28 cellular contexts compared by ENCODE assay signal in genomic region chr3:131018970-131019369, GRCh38.
"Had no signal": no experiment of that assay in that cellular context is flagged by ENCODE, and none has a peak within 500 bp of the region (broad histone marks: within the 10 kb centered on the region; RNA-seq: fewer than 3 reads in every experiment).

No MANE protein-coding gene starts in this region.

- H3K27ac Mint-ChIP-seq: activated CD4-positive, alpha-beta T cell treated with anti-CD3 and anti-CD28 coated beads for 36 hours; activated CD4-positive, alpha-beta T cell treated with anti-CD3 and anti-CD28 coated beads, Interleukin-2, amount 10 ng/mL, durations not matched to agents 7 days and 5 days; activated CD8-positive, alpha-beta T cell treated with anti-CD3 and anti-CD28 coated beads, Interleukin-2, amount 10 ng/mL, durations not matched to agents 7 days and 5 days; activated naive CD4-positive, alpha-beta T cell treated with anti-CD3 and anti-CD28 coated beads for 36 hours; activated naive CD4-positive, alpha-beta T cell treated with anti-CD3 and anti-CD28 coated beads, Interleukin-2, amount 50 U/mL, for 72 hours; activated T-helper 2 cell treated with anti-CD3 and anti-CD28 coated beads, Interferon-gamma antibody, Interleukin-2, Interleukin-4, amounts not matched to agents 10 μg/mL and 5 μg/mL and 100 μg/mL, durations not matched to agents 14 hours and 24 hours and 36 hours; T-helper 1 cell treated with Interleukin-12 subunit alpha and Interleukin-12 subunit beta and Interleukin-4 antibody, amounts not matched to agents 30 μg/mL and 1 μg/mL, for 36 hours; T-helper 2 cell treated with Interferon-gamma antibody and Interleukin-4, amounts not matched to agents 5 μg/mL and 100 μg/mL, for 36 hours; WTC11 had no signal

- H3K4me1 Mint-ChIP-seq: WTC11 had no signal

- H3K27me3 Mint-ChIP-seq: activated CD4-positive, alpha-beta T cell treated with anti-CD3 and anti-CD28 coated beads for 36 hours; activated CD4-positive, alpha-beta T cell treated with anti-CD3 and anti-CD28 coated beads, Interleukin-2, amount 10 ng/mL, durations not matched to agents 7 days and 5 days; activated T-cell treated with anti-CD3 and anti-CD28 coated beads, Interleukin-2, amount 50 U/mL, for 24 hours had no signal

- H3K4me1 ChIP-seq: SJCRH30 had no signal

- H3K4me3 ChIP-seq: adrenal gland, body of pancreas, breast epithelium, SJCRH30 had no signal

- H3K9ac ChIP-seq: SK-N-SH had no signal

- H3K27ac ChIP-seq: adrenal gland, body of pancreas, breast epithelium, SJCRH30 had no signal

- DNase-seq: activated CD4-positive, alpha-beta T cell treated with anti-CD3 and anti-CD28 coated beads for 36 hours; activated CD4-positive, alpha-beta T cell treated with anti-CD3 and anti-CD28 coated beads, Interleukin-2, amount 10 ng/mL, durations not matched to agents 7 days and 5 days; activated CD4-positive, alpha-beta T cell treated with anti-CD3 and anti-CD28 coated beads, Interleukin-2, amount 50 U/mL, for 48 hours; activated CD8-positive, alpha-beta T cell treated with anti-CD3 and anti-CD28 coated beads, Interleukin-2, amount 10 ng/mL, durations not matched to agents 7 days and 5 days; activated gamma-delta T cell; activated naive CD4-positive, alpha-beta T cell treated with anti-CD3 and anti-CD28 coated beads for 36 hours; activated T-cell treated with anti-CD3 and anti-CD28 coated beads, Interleukin-2, amount 50 U/mL, for 24 hours; adrenal gland; body of pancreas; Kasumi-1; MM.1S; NCI-H1092 treated with DMSO at 0.1 percent for 48 hours; NCI-H146; NCI-H187; NCI-H2081; NCI-H510A; NCI-H526; NCI-H774; SHP77; SJCRH30; SK-N-SH had no signal

- H3K4me2 ChIP-seq: SK-N-SH had no signal

- H3K4me3 Mint-ChIP-seq: activated CD4-positive, alpha-beta T cell treated with anti-CD3 and anti-CD28 coated beads for 36 hours; activated CD4-positive, alpha-beta T cell treated with anti-CD3 and anti-CD28 coated beads, Interleukin-2, amount 10 ng/mL, durations not matched to agents 7 days and 5 days; activated CD8-positive, alpha-beta T cell treated with anti-CD3 and anti-CD28 coated beads, Interleukin-2, amount 10 ng/mL, durations not matched to agents 7 days and 5 days; activated naive CD4-positive, alpha-beta T cell treated with anti-CD3 and anti-CD28 coated beads for 36 hours; activated T-cell treated with anti-CD3 and anti-CD28 coated beads, Interleukin-2, amount 50 U/mL, for 24 hours; T-helper 1 cell treated with Interleukin-12 subunit alpha and Interleukin-12 subunit beta and Interleukin-4 antibody, amounts not matched to agents 30 μg/mL and 1 μg/mL, for 36 hours; T-helper 2 cell treated with Interferon-gamma antibody and Interleukin-4, amounts not matched to agents 5 μg/mL and 100 μg/mL, for 36 hours; WTC11 had no signal

- H3K27me3 ChIP-seq: adrenal gland, body of pancreas, breast epithelium, SJCRH30 had no signal

- H3K9me3 ChIP-seq: adrenal gland, body of pancreas, breast epithelium, SJCRH30, SK-N-SH had no signal

- ATAC-seq: activated CD4-positive, alpha-beta T cell treated with anti-CD3 and anti-CD28 coated beads for 36 hours; activated CD4-positive, CD25-positive, alpha-beta regulatory T cell treated with anti-CD3 and anti-CD28 coated beads, Interleukin-2, amount 50 U/mL, for 24 hours; activated CD8-positive, alpha-beta T cell treated with anti-CD3 and anti-CD28 coated beads, Interleukin-2, amount 10 ng/mL, durations not matched to agents 7 days and 5 days; activated naive CD4-positive, alpha-beta T cell treated with anti-CD3 and anti-CD28 coated beads, Interleukin-2, amount 50 U/mL, for 72 hours; body of pancreas; WTC11 had no signal

- H3K9me3 Mint-ChIP-seq: activated CD4-positive, alpha-beta T cell treated with anti-CD3 and anti-CD28 coated beads, Interleukin-2, amount 10 ng/mL, durations not matched to agents 7 days and 5 days; activated naive CD4-positive, alpha-beta T cell treated with anti-CD3 and anti-CD28 coated beads for 36 hours; activated naive CD4-positive, alpha-beta T cell treated with anti-CD3 and anti-CD28 coated beads, Interleukin-2, amount 50 U/mL, for 72 hours; activated T-cell treated with anti-CD3 and anti-CD28 coated beads, Interleukin-2, amount 50 U/mL, for 24 hours; activated T-helper 2 cell treated with anti-CD3 and anti-CD28 coated beads, Interferon-gamma antibody, Interleukin-2, Interleukin-4, amounts not matched to agents 10 μg/mL and 5 μg/mL and 100 μg/mL, durations not matched to agents 14 hours and 24 hours and 36 hours; T-helper 1 cell treated with Interleukin-12 subunit alpha and Interleukin-12 subunit beta and Interleukin-4 antibody, amounts not matched to agents 30 μg/mL and 1 μg/mL, for 36 hours; T-helper 2 cell treated with Interferon-gamma antibody and Interleukin-4, amounts not matched to agents 5 μg/mL and 100 μg/mL, for 36 hours; WTC11 had no signal

- H3K36me3 ChIP-seq: breast epithelium had no signal
